In the genomic region with DNA sequence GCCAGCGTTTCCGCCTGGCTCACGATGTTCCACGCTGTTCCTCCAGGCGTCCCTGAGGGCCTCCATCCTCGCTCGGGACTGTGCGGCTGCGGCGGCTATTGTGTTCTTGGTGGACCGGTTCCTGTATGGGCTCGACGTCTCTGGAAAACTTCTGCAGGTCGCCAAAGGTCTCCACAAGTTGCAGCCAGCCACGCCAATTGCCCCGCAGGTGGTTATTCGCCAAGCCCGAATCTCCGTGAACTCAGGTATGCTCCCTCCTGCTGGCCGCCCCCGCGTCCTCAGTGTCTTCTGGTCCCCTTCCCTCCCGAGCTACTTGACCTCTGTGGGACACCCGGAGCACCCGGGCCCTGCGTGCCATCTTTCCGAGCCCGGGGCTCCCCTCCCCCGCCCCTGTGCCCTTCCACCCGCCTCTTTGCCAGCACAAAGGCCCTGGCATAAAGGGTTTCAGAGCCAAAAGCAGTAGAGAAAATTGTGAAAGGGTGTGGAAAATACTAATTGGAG, we compare ENCODE assay signal across 28 cellular contexts.
DNase-seq lines count a peak whose midpoint lies in the region; ATAC-seq lines count a peak whose summit lies in the region.
"Had no signal": no experiment of that assay in that cellular context is flagged by ENCODE, and none has a peak within 500 bp of the region (broad histone marks: within the 10 kb centered on the region; RNA-seq: fewer than 3 reads in every experiment).

No MANE protein-coding gene starts in this region.

- no peaks in the 10 kb centered on the region for H3K9me3 ChIP-seq in HUES48 (ENCODE audit: control insufficient read depth, insufficient read depth, low read length)
- H3K9me3 ChIP-seq: body of pancreas, lower lobe of right lung, right lobe of liver, upper lobe of right lung had no signal

- ATAC-seq in HG03175 (IDR thresholded peaks at IDR 0.05; ENCODE audit: unreplicated experiment): no peak
- ATAC-seq: activated CD4-positive, alpha-beta T cell treated with anti-CD3 and anti-CD28 coated beads for 36 hours; body of pancreas; lower lobe of right lung; right lobe of liver; SK-N-SH treated with all-trans-retinoic acid at 6 μM for 48 hours; T-helper 17 cell; upper lobe of right lung had no signal

- peaks cover 27% of the 10 kb centered on the region for H3K4me1 ChIP-seq in HUES48 (ENCODE audit: control insufficient read depth, insufficient read depth, low read length)
- H3K4me1 ChIP-seq: body of pancreas, heart right ventricle, lower lobe of right lung, parathyroid adenoma, right lobe of liver, upper lobe of right lung had no signal

- no peaks in the 10 kb centered on the region for H3K36me3 ChIP-seq in HUES48 (ENCODE audit: control insufficient read depth, insufficient read depth, low read length)

- H3K27ac ChIP-seq in HUES48 (ENCODE audit: low read depth, low read length): peak overlapping the region; percentile 27
- H3K27ac ChIP-seq: body of pancreas, heart right ventricle, lower lobe of right lung, parathyroid adenoma, right lobe of liver, RWPE1, upper lobe of right lung had no signal

- DNase-seq in ELF-1 (ENCODE audit: low read depth, low spot score): peak; percentile 56
- peak; percentile 55 for DNase-seq in ecto neural progenitor cell (ENCODE audit: low spot score)
- peak; percentile 58 for DNase-seq in islet precursor cell
- no peak for DNase-seq in dermis blood vessel endothelial cell
- DNase-seq in NCI-H510A (lab: John Stamatoyannopoulos, UW): no peak
- DNase-seq in NOMO-1 treated with dmso at 0.1 percent for 144 hours (lab: John Stamatoyannopoulos, UW; ENCODE audit: unreplicated experiment): no peak
- DNase-seq: ACHN; activated CD4-positive, alpha-beta T cell treated with anti-CD3 and anti-CD28 coated beads for 36 hours; activated CD8-positive, alpha-beta memory T cell treated with anti-CD3 and anti-CD28 coated beads for 24 hours; activated gamma-delta T cell; activated naive CD8-positive, alpha-beta T cell treated with anti-CD3 and anti-CD28 coated beads, Interleukin-2, amount 10 ng/mL, durations not matched to agents 7 days and 5 days; body of pancreas; effector memory CD4-positive, alpha-beta T cell; erythroblast; lower lobe of right lung; NCI-H1436; NCI-H446 treated with DMSO at 0.1 percent for 48 hours; nephron progenitor cell; right lobe of liver; stimulated activated CD4-positive, alpha-beta T cell treated with anti-CD3 and anti-CD28 coated beads, Interleukin-4, amount 100 ng/mL, for 1 hour; T-helper 17 cell; upper lobe of right lung had no signal

- no peaks in the 10 kb centered on the region for H3K27me3 ChIP-seq in HUES48 (ENCODE audit: control insufficient read depth, insufficient read depth, low read length)
- H3K27me3 ChIP-seq: body of pancreas, heart right ventricle, right lobe of liver, upper lobe of right lung had no signal

- H3K9ac ChIP-seq in HUES48 (ENCODE audit: low read depth, low read length): no peak overlapping the region
- H3K9ac ChIP-seq: parathyroid adenoma had no signal

- H3K4me3 ChIP-seq in HUES48 (ENCODE audit: low read depth, low read length): peak overlapping the region; percentile 20
- H3K4me3 ChIP-seq: body of pancreas, heart right ventricle, lower lobe of right lung, right lobe of liver, upper lobe of right lung had no signal

Comparison
In these comparisons a context has a peak if more than half of its experiments do, and no peak if none do; other contexts are left out.
1. DNase-seq: peak in ELF-1 (single experiment), ecto neural progenitor cell (single experiment) and islet precursor cell (single experiment); none in dermis blood vessel endothelial cell (single experiment), NCI-H510A (single experiment) and NOMO-1 treated with dmso at 0.1 percent for 144 hours (single experiment).